8 cellular contexts compared by ENCODE assay signal in the genomic region with DNA sequence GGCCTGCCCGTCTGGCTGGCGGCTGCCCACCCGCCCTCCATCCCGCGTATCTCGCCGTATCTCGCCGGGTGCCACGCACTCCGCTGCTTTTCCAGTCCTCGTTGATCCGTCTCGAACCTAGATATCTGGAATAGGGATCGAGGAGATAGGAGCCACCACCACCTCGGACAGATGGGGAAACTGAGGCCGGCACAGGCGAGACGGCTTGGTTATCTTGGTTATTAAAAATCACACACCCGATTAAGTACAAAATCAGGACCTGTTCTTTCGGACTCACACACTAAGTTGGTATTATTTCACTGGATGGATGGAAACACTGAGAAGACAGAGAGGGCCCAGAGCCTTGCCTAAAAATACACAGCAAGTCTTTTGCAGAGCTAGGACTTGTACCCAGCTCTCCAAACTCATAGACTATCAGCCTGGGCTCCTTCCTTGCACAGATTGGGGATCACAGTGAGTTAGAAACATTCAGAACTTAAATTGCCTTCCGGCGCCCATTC. TPM values are rescaled to one million over a fixed set of nuclear protein-coding genes. Genes with fewer than 3 reads are reported as not detected.
DNase-seq lines count a peak whose midpoint lies in the region; TF ChIP-seq lines count a peak whose summit lies in the region.

No MANE protein-coding gene starts in this region.

- TF ChIP-seq RAD21 in neural cell (conservative IDR thresholded peaks at IDR 0.05), result no peak

- H3K4me2 ChIP-seq in neural cell (ENCODE audit: low read length), result peak overlapping the region; percentile 62

- peaks cover 28 to 46% (median 42%) of the 10 kb centered on the region in 3 donors for H3K4me1 Mint-ChIP-seq in CD8-positive, alpha-beta memory T cell

- H3K9me3 Mint-ChIP-seq in CD8-positive, alpha-beta memory T cell, result no peaks in the 10 kb centered on the region

- CTCF ChIA-PET in CD8-positive, alpha-beta memory T cell (lab: Charles Lee), result interaction anchor here (1.0 to 3.0 kb wide), 7 partner anchors 8 to 127 kb away, joined by 3 to 9 read pairs (median 4); no protein-coding TSS in a partner anchor

- peak overlapping the region; percentile 82 for H3K4me3 ChIP-seq in CD8-positive, alpha-beta memory T cell (ENCODE audit: low read length)
- peak overlapping the region; percentile 89 for H3K4me3 ChIP-seq in effector memory CD4-positive, alpha-beta T cell (ENCODE audit: insufficient read depth, low read depth, low read length, poor library complexity, severe bottlenecking)
- H3K4me3 ChIP-seq in neural cell (ENCODE audit: low read length), result peak overlapping the region; percentile 98

- DNase-seq in CD8-positive, alpha-beta memory T cell, result peak in 1 of 5 donors; percentile 8
- DNase-seq in NAMALWA (ENCODE audit: low spot score) (peak; percentile 19), AML-193 (lab: John Stamatoyannopoulos, UW) (no peak), A172 (ENCODE audit: low spot score) (no peak), DMS79 treated with DMSO at 0.1 percent for 48 hours (lab: John Stamatoyannopoulos, UW) (no peak), EL (no peak)
- no peak for DNase-seq in effector memory CD4-positive, alpha-beta T cell

- H3K9me2 ChIP-seq in neural cell (ENCODE audit: insufficient read depth, low read length), result no peaks in the 10 kb centered on the region

- peaks cover 0 to 15% (median 6%) of the 10 kb centered on the region in 3 donors for H3K36me3 Mint-ChIP-seq in CD8-positive, alpha-beta memory T cell

- no peaks in the 10 kb centered on the region for H3K36me3 ChIP-seq in CD8-positive, alpha-beta memory T cell (ENCODE audit: insufficient read depth, low read length)
- H3K36me3 ChIP-seq in effector memory CD4-positive, alpha-beta T cell (ENCODE audit: control insufficient read depth, insufficient read depth, low read length), result no peaks in the 10 kb centered on the region
- H3K36me3 ChIP-seq in neural cell (ENCODE audit: insufficient read depth, low read length), result no peaks in the 10 kb centered on the region

- H3K27ac ChIP-seq in CD8-positive, alpha-beta memory T cell (ENCODE audit: low read depth, low read length), result no peak overlapping the region
- peak overlapping the region; percentile 68 for H3K27ac ChIP-seq in effector memory CD4-positive, alpha-beta T cell (ENCODE audit: insufficient read depth, low read length, poor library complexity, severe bottlenecking)
- peak overlapping the region; percentile 78 for H3K27ac ChIP-seq in neural cell (ENCODE audit: low read length)

- peak overlapping the region; percentile 37 to 94 (median 89) for H3K27ac Mint-ChIP-seq in CD8-positive, alpha-beta memory T cell

- H3K27me3 Mint-ChIP-seq in CD8-positive, alpha-beta memory T cell, result no peaks in the 10 kb centered on the region

- no peaks in the 10 kb centered on the region for H4K20me1 ChIP-seq in neural cell (ENCODE audit: insufficient read depth)

- peak overlapping the region; percentile 88 for H3K9ac ChIP-seq in neural cell (ENCODE audit: low read length)

- peaks cover 6% of the 10 kb centered on the region for H3F3A ChIP-seq in neural cell (ENCODE audit: insufficient read depth, low read length, poor library complexity, severe bottlenecking)

- H3K27me3 ChIP-seq in CD8-positive, alpha-beta memory T cell (ENCODE audit: insufficient read depth, low read length, poor library complexity, severe bottlenecking), result no peaks in the 10 kb centered on the region
- no peaks in the 10 kb centered on the region for H3K27me3 ChIP-seq in effector memory CD4-positive, alpha-beta T cell (replicated peaks; ENCODE audit: control insufficient read depth, insufficient read depth, low read length, poor library complexity, severe bottlenecking)
- no peaks in the 10 kb centered on the region for H3K27me3 ChIP-seq in neural cell (ENCODE audit: insufficient read depth, low read depth, low read length)

- peak overlapping the region; percentile 83 for H2AFZ ChIP-seq in neural cell (ENCODE audit: low read depth, low read length)

- peaks cover 18% of the 10 kb centered on the region for H3K4me1 ChIP-seq in CD8-positive, alpha-beta memory T cell (ENCODE audit: insufficient read depth, low read length)
- H3K4me1 ChIP-seq in effector memory CD4-positive, alpha-beta T cell (ENCODE audit: control insufficient read depth, insufficient read depth, low read length, poor library complexity, severe bottlenecking), result peaks cover 13% of the 10 kb centered on the region

- no peak for TF ChIP-seq EP300 in neural cell (conservative IDR thresholded peaks at IDR 0.05; ENCODE audit: poor library complexity, severe bottlenecking)

- H3K4me3 Mint-ChIP-seq in CD8-positive, alpha-beta memory T cell, result peak overlapping the region; percentile 91 to 98 (median 96)

- POLR2A ChIA-PET in CD8-positive, alpha-beta memory T cell (lab: Charles Lee), result interaction anchor here (1.0 kb wide), 1 partner anchor 39 kb away, joined by 3 read pairs; the partner anchor contains the start of gene TIGD6

- no peaks in the 10 kb centered on the region for H3K9me3 ChIP-seq in CD8-positive, alpha-beta memory T cell (ENCODE audit: low read length)
- no peaks in the 10 kb centered on the region for H3K9me3 ChIP-seq in effector memory CD4-positive, alpha-beta T cell (ENCODE audit: control insufficient read depth, low read length)
- H3K9me3 ChIP-seq in neural cell (ENCODE audit: low read length), result no peaks in the 10 kb centered on the region

- H3K79me2 ChIP-seq in neural cell (replicated peaks; ENCODE audit: insufficient read depth, low read length), result no peaks in the 10 kb centered on the region

- no peak for TF ChIP-seq CTCF in neural cell (IDR thresholded peaks at IDR 0.05; ENCODE audit: poor library complexity, severe bottlenecking)

TF ChIP-seq in neural cell, 6 proteins besides CTCF, POLR2A, EP300 and RAD21:
- TF ChIP-seq MXI1 (conservative IDR thresholded peaks at IDR 0.05; ENCODE audit: poor library complexity, severe bottlenecking) (no peak), SMC3 (conservative IDR thresholded peaks at IDR 0.05; ENCODE audit: poor library complexity) (no peak), TAF1 (IDR thresholded peaks at IDR 0.05; ENCODE audit: low read depth) (no peak), EZH2 (IDR thresholded peaks at IDR 0.05; ENCODE audit: borderline replicate concordance, insufficient read depth, low read length, poor library complexity, severe bottlenecking) (no peak), POLR2AphosphoS5 (IDR thresholded peaks at IDR 0.05) (no peak), REST (IDR thresholded peaks at IDR 0.05; ENCODE audit: borderline replicate concordance) (no peak)

RNA-seq across cellular contexts. Expression of gene SLC26A2, which starts 0.7 kb away (rescaled TPM):
- 10 to 100 TPM in 1 of 2 experiments, 1 to 10 TPM in 1; 9.7 to 10.2 TPM for total RNA-seq in CD8-positive, alpha-beta memory T cell
- 4.6 TPM for polyA plus RNA-seq in CD8-positive, alpha-beta memory T cell
- polyA plus RNA-seq in neural cell, result 5.3 and 5.4 TPM in 2 replicates
- 22.4 and 25.2 TPM in 2 replicates for polyA minus RNA-seq in neural cell
- 20.0 and 26.3 TPM in 2 replicates for total RNA-seq in A172 (2014; rRNA removed; shearing (Covaris generic))

RNA-seq across cellular contexts. Expression of gene PDE6A, which starts 16.6 kb away (rescaled TPM):
- total RNA-seq in CD8-positive, alpha-beta memory T cell, result not detected
- polyA plus RNA-seq in CD8-positive, alpha-beta memory T cell, result not detected
- not detected in 2 replicates for polyA plus RNA-seq in neural cell
- not detected in 2 replicates for polyA minus RNA-seq in neural cell
- 0.10 and 0.41 TPM in 2 replicates for total RNA-seq in A172 (2014; rRNA removed; shearing (Covaris generic))

RNA-seq across cellular contexts. Expression of gene TIGD6, which starts 39.2 kb away (rescaled TPM):
- total RNA-seq in CD8-positive, alpha-beta memory T cell, result 1 to 10 TPM; 3.0 to 3.1 TPM
- 1.5 TPM for polyA plus RNA-seq in CD8-positive, alpha-beta memory T cell
- 3.0 and 6.5 TPM in 2 replicates for polyA plus RNA-seq in neural cell
- 8.8 and 9.4 TPM in 2 replicates for polyA minus RNA-seq in neural cell
- total RNA-seq in A172 (2014; rRNA removed; shearing (Covaris generic)), result 8.1 and 14.3 TPM in 2 replicates

RNA-seq across cellular contexts. Expression of gene HMGXB3, which starts 39.3 kb away (rescaled TPM):
- 10 to 100 TPM; 36.8 to 40.7 TPM for total RNA-seq in CD8-positive, alpha-beta memory T cell
- 15.3 TPM for polyA plus RNA-seq in CD8-positive, alpha-beta memory T cell
- polyA plus RNA-seq in neural cell, result 66.6 and 68.4 TPM in 2 replicates
- polyA minus RNA-seq in neural cell, result 50.2 TPM in 2 replicates
- 36.8 and 37.1 TPM in 2 replicates for total RNA-seq in A172 (2014; rRNA removed; shearing (Covaris generic))
